8 cellular contexts compared by ENCODE assay signal in the genomic region with DNA sequence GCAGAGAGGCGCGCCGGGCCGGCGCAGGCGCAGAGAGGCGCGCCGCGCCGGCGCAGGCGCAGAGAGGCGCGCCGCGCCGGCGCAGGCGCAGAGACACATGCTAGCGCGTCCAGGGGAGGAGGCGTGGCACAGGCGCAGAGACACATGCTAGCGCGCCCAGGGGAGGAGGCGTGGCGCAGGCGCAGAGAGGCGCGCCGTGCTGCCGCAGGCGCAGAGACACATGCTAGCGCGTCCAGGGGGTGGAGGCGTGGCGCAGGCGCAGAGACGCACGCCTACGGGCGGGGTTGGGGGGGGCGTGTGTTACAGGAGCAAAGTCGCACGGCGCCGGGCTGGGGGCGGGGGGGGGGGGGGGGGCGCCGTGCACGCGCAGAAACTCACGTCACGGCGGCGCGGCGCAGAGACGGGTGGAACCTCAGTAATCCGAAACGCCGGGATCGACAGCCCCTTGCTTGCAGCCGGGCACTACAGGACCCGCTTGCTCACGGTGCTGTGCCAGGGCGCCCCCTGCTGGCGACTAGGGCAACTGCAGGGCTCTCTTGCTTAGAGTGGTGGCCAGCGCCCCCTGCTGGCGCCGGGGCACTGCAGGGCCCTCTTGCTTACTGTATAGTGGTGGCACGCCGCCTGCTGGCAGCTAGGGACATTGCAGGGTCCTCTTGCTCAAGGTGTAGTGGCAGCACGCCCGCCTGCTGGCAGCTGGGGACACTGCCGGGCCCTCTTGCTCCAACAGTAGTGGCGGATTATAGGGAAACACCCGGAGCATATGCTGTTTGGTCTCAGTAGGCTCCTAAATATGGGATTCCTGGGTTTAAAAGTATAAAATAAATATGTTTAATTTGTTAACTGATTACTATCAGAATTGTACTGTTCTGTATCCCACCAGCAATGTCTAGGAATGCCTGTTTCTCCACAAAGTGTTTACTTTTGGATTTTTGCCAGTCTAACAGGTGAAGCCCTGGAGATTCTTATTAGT.
DNase-seq lines count a peak whose midpoint lies in the region; TF ChIP-seq lines count a peak whose summit lies in the region.
"Not testable (repeated sequence)": the region's sequence is repeated elsewhere in the genome, so short reads cannot be mapped to it uniquely, and the experiment has no call there.

No MANE protein-coding gene starts in this region.

- not testable (repeated sequence) for H3K27ac ChIP-seq in smooth muscle cell (ENCODE audit: low read depth)

- not testable (repeated sequence) for H3K27ac Mint-ChIP-seq in activated CD4-positive, alpha-beta memory T cell treated with anti-CD3 and anti-CD28 coated beads for 36 hours

- not testable (repeated sequence) for H3K36me3 Mint-ChIP-seq in activated CD4-positive, alpha-beta memory T cell treated with anti-CD3 and anti-CD28 coated beads for 36 hours

- TF ChIP-seq CTCF in fibroblast of villous mesenchyme (IDR thresholded peaks at IDR 0.05; ENCODE audit: insufficient read depth, low read depth, low read length) = not testable (repeated sequence)
- TF ChIP-seq CTCF in smooth muscle cell (IDR thresholded peaks at IDR 0.05; ENCODE audit: borderline replicate concordance, insufficient read depth, poor library complexity, severe bottlenecking) = peak; percentile 29

- H3K4me1 ChIP-seq in smooth muscle cell (ENCODE audit: low read depth) = not testable (repeated sequence)

- not testable (repeated sequence) for H3F3A ChIP-seq in smooth muscle cell (ENCODE audit: low read depth)

- H3K9me3 Mint-ChIP-seq in activated CD4-positive, alpha-beta memory T cell treated with anti-CD3 and anti-CD28 coated beads for 36 hours = not testable (repeated sequence)

- H3K4me1 Mint-ChIP-seq in activated CD4-positive, alpha-beta memory T cell treated with anti-CD3 and anti-CD28 coated beads for 36 hours (ENCODE audit: low read depth) = not testable (repeated sequence)

- POLR2A ChIA-PET in activated CD4-positive, alpha-beta memory T cell treated with anti-CD3 and anti-CD28 coated beads for 36 hours (lab: Charles Lee) = not testable (repeated sequence)

- H3K27me3 ChIP-seq in smooth muscle cell (ENCODE audit: low read depth) = not testable (repeated sequence)

- H2AFZ ChIP-seq in smooth muscle cell (ENCODE audit: low read depth) = not testable (repeated sequence)

- H3K9me3 ChIP-seq in smooth muscle cell (replicated peaks; ENCODE audit: low read depth) = not testable (repeated sequence)

- H3K4me3 Mint-ChIP-seq in activated CD4-positive, alpha-beta memory T cell treated with anti-CD3 and anti-CD28 coated beads for 36 hours = not testable (repeated sequence)

- not testable (repeated sequence) for H3K79me2 ChIP-seq in smooth muscle cell (ENCODE audit: low read depth)

- H4K20me1 ChIP-seq in smooth muscle cell (ENCODE audit: low read depth) = not testable (repeated sequence)

- H3K4me2 ChIP-seq in smooth muscle cell = not testable (repeated sequence)

- H3K9ac ChIP-seq in smooth muscle cell (ENCODE audit: low read depth) = not testable (repeated sequence)

- DNase-seq in GM04503 (ENCODE audit: low read depth) (peak; percentile 10), NCI-H460 (ENCODE audit: extremely low read depth, low read depth) (peak; percentile 55), astrocyte of the hippocampus (ENCODE audit: low read depth, low spot score) (peak; percentile 56), fibroblast of villous mesenchyme (ENCODE audit: low read depth) (peak; percentile 98), lung microvascular endothelial cell (ENCODE audit: low read depth in 2 of 2) (peak; percentile 69 to 84), ureter (ENCODE audit: low spot score) (peak; percentile 62)
- peak; percentile 65 for DNase-seq in activated CD4-positive, alpha-beta memory T cell treated with anti-CD3 and anti-CD28 coated beads for 36 hours
- not testable (repeated sequence) for DNase-seq in smooth muscle cell (lab: John Stamatoyannopoulos, UW; ENCODE audit: unreplicated experiment)

- CTCF ChIA-PET in activated CD4-positive, alpha-beta memory T cell treated with anti-CD3 and anti-CD28 coated beads for 36 hours (lab: Charles Lee) = not testable (repeated sequence)

- not testable (repeated sequence) for H3K4me3 ChIP-seq in fibroblast of villous mesenchyme (ENCODE audit: low read depth, low read length); smooth muscle cell

- H3K27me3 Mint-ChIP-seq in activated CD4-positive, alpha-beta memory T cell treated with anti-CD3 and anti-CD28 coated beads for 36 hours = not testable (repeated sequence)

- intact Hi-C loops in activated CD4-positive, alpha-beta memory T cell treated with anti-CD3 and anti-CD28 coated beads for 36 hours (cut with micrococcal nuclease) = not testable (repeated sequence)

- H3K36me3 ChIP-seq in smooth muscle cell (ENCODE audit: low read depth) = not testable (repeated sequence)

- WGBS in smooth muscle cell (ENCODE audit: low lambda C conversion rate) = 98% methylated on average over 47 of the region's 79 CpGs
